Comparison of ENCODE assay signal across 8 cellular contexts in the genomic region with DNA sequence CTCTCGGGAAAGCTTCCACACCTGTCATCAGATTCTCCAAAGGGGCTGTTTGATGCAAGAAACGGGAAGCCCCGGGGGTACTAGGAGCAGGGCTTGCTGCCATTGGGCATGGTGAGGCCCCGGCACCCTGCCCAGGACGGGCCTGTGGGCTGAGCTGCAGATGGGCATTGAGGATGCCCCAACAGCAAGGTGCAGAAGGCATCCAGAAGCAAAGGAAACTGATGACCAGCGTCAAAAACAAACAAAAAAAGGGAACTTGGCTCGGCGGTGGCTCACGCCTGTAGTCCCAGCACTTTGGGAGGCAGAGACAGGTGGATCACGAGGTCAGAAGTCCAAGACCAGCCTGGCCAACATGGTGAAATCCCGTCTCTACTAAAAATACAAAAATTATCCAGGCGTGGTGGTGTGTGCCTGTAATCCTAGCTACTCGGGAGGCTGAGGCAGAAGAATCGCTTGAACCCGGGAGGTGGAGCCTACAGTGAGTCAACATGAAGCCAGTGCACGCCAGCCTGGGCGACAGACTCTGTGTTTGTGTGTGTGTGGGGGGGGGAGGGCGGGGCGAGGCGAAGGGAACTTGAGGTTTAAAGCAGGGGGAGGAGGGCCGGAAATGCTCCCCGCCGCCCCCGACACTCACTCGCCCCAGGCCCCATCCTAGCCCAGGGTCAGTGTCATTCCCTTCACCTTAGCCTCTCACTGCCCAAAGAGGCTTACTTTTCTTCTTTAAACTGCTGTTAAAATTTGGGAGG. TPM values are rescaled to one million over a fixed set of nuclear protein-coding genes. Genes with fewer than 3 reads are reported as not detected.
DNase-seq lines count a peak whose midpoint lies in the region; ATAC-seq and TF ChIP-seq lines count a peak whose summit lies in the region.

No MANE protein-coding gene starts in this region.

- H3K36me3 Mint-ChIP-seq in MCF 10A (ENCODE audit: insufficient read depth, unreplicated experiment) = peaks cover 37% of the 10 kb centered on the region
- H3K36me3 Mint-ChIP-seq in activated T-cell treated with anti-CD3 and anti-CD28 coated beads, Interleukin-2, amount 50 U/mL, for 4 hours (ENCODE audit: insufficient read depth) = peaks cover 12% of the 10 kb centered on the region

- H3K4me1 ChIP-seq in breast epithelium (peaks cover 0 to 8% of the 10 kb centered on the region in 2 donors), left ventricle myocardium inferior (peaks cover 41% of the 10 kb centered on the region)

- DNase-seq in breast epithelium (ENCODE audit: low spot score in 2 of 2) (no peak), MCF 10A (ENCODE audit: unreplicated experiment) (no peak), left ventricle myocardium inferior (peak; percentile 35), NCI-H748 (lab: John Stamatoyannopoulos, UW; ENCODE audit: unreplicated experiment) (no peak)
- peak; percentile 71 for DNase-seq in activated T-cell treated with anti-CD3 and anti-CD28 coated beads, Interleukin-2, amount 50 U/mL, for 4 hours
- DNase-seq in stimulated activated CD4-positive, alpha-beta T cell treated with anti-CD3 and anti-CD28 coated beads, Interleukin-1b, Interleukin-23, amount 100 ng/mL, for 4 hours (ENCODE audit: low read depth in 2 of 2) = peak; percentile 51 to 63

- H3K9me3 ChIP-seq in breast epithelium (no peaks in the 10 kb centered on the region), left ventricle myocardium inferior (replicated peaks) (no peaks in the 10 kb centered on the region)

- H3K27ac Mint-ChIP-seq in MCF 10A (ENCODE audit: low read depth, unreplicated experiment) = no peak overlapping the region

- peak; percentile 9 to 11 for ATAC-seq in activated T-cell treated with anti-CD3 and anti-CD28 coated beads, Interleukin-2, amount 50 U/mL, for 4 hours
- no peak for ATAC-seq in HG02870 (IDR thresholded peaks at IDR 0.05; ENCODE audit: unreplicated experiment)
- no peak for ATAC-seq in HG03097 (IDR thresholded peaks at IDR 0.05; ENCODE audit: low FRiP score, unreplicated experiment)

- H3K4me3 Mint-ChIP-seq in MCF 10A (ENCODE audit: unreplicated experiment) = no peak overlapping the region
- H3K4me3 Mint-ChIP-seq in activated T-cell treated with anti-CD3 and anti-CD28 coated beads, Interleukin-2, amount 50 U/mL, for 4 hours = peak overlapping the region; percentile 87

- no TSS peak for BruUV-seq in MCF 10A (replicated peaks; lab: Mats Ljungman, UMichigan)

- H3K27me3 ChIP-seq in breast epithelium = no peaks in the 10 kb centered on the region
- H3K27me3 ChIP-seq in left ventricle myocardium inferior (ENCODE audit: low read depth) = no peaks in the 10 kb centered on the region

- H3K9me3 Mint-ChIP-seq in MCF 10A (ENCODE audit: unreplicated experiment) = no peaks in the 10 kb centered on the region
- no peaks in the 10 kb centered on the region for H3K9me3 Mint-ChIP-seq in activated T-cell treated with anti-CD3 and anti-CD28 coated beads, Interleukin-2, amount 50 U/mL, for 4 hours

- CTCF ChIA-PET in MCF 10A (lab: Yijun Ruan, JAX) = no interaction called here

- intact Hi-C loops in breast epithelium (cut with DNase I; ENCODE audit: low total_unique reads) = loop anchor here (1.0 to 5.0 kb wide), 2 partner anchors 72 to 319 kb away; a partner anchor contains a TSS
- intact Hi-C loops in MCF 10A (cut with micrococcal nuclease) = no loop called here
- intact Hi-C loops in left ventricle myocardium inferior (cut with micrococcal nuclease) = no loop called here

- H3K27ac ChIP-seq in breast epithelium (peak overlapping the region; percentile 0 to 52), left ventricle myocardium inferior (replicated peaks) (peak overlapping the region; percentile 82)

- no peak for TF ChIP-seq POLR2A in breast epithelium (IDR thresholded peaks at IDR 0.05)

- H3K27me3 Mint-ChIP-seq in MCF 10A (ENCODE audit: insufficient read depth, unreplicated experiment) = no peaks in the 10 kb centered on the region
- H3K27me3 Mint-ChIP-seq in activated T-cell treated with anti-CD3 and anti-CD28 coated beads, Interleukin-2, amount 50 U/mL, for 4 hours (ENCODE audit: low read depth) = no peaks in the 10 kb centered on the region

- POLR2A ChIA-PET in MCF 10A (lab: Yijun Ruan, JAX) = interaction anchor here (1.0 kb wide), 1 partner anchor 9 kb away, joined by 4 read pairs; no protein-coding TSS in a partner anchor

- no peaks in the 10 kb centered on the region for H3K4me1 Mint-ChIP-seq in MCF 10A (ENCODE audit: insufficient read depth, unreplicated experiment)
- peaks cover 71% of the 10 kb centered on the region for H3K4me1 Mint-ChIP-seq in activated T-cell treated with anti-CD3 and anti-CD28 coated beads, Interleukin-2, amount 50 U/mL, for 4 hours (ENCODE audit: low read depth)

- TF ChIP-seq CTCF in breast epithelium (IDR thresholded peaks at IDR 0.05) (no peak), MCF 10A (IDR thresholded peaks at IDR 0.05; ENCODE audit: unreplicated experiment) (no peak), left ventricle myocardium inferior (IDR thresholded peaks at IDR 0.05; ENCODE audit: borderline replicate concordance) (no peak)

- H3K36me3 ChIP-seq in breast epithelium = no peaks in the 10 kb centered on the region
- peaks cover 33% of the 10 kb centered on the region for H3K36me3 ChIP-seq in left ventricle myocardium inferior

- peak overlapping the region; percentile 54 to 69 (median 68) for H3K4me3 ChIP-seq in breast epithelium
- H3K4me3 ChIP-seq in left ventricle myocardium inferior = peak overlapping the region; percentile 74

RNA-seq across cellular contexts. Expression of a gene that starts 1.7 kb away (rescaled TPM):
- 10 to 100 TPM in 1 of 3 donors, 1 to 10 TPM in 2; 6.1 to 10.5 (median 7.2) TPM for total RNA-seq in breast epithelium
- 0.56 and 0.93 TPM in 2 replicates for total RNA-seq in MCF 10A (2022)
- 100 to 1,000 TPM; 119 to 169 (median 146) TPM for total RNA-seq in activated T-cell treated with anti-CD3 and anti-CD28 coated beads, Interleukin-2, amount 50 U/mL, for 4 hours
- 2.7 TPM for total RNA-seq in left ventricle myocardium inferior

RNA-seq across cellular contexts. Expression of a gene that starts 39.9 kb away (rescaled TPM):
- 10 to 100 TPM; 25.9 to 33.8 (median 26.2) TPM for total RNA-seq in breast epithelium
- total RNA-seq in MCF 10A (2022) = 36.5 and 36.6 TPM in 2 replicates
- total RNA-seq in activated T-cell treated with anti-CD3 and anti-CD28 coated beads, Interleukin-2, amount 50 U/mL, for 4 hours = 10 to 100 TPM; 35.8 to 37.7 (median 35.9) TPM
- 14.6 TPM for total RNA-seq in left ventricle myocardium inferior

Comparison
In these comparisons a context has a peak if more than half of its experiments do, and no peak if none do; other contexts are left out.
1. DNase-seq: peak in activated T-cell treated with anti-CD3 and anti-CD28 coated beads, Interleukin-2, amount 50 U/mL, for 4 hours (single experiment), left ventricle myocardium inferior (single experiment) and stimulated activated CD4-positive, alpha-beta T cell treated with anti-CD3 and anti-CD28 coated beads, Interleukin-1b, Interleukin-23, amount 100 ng/mL, for 4 hours (2 of 2); none in breast epithelium (0 of 2), MCF 10A (single experiment) and NCI-H748 (single experiment).
2. ATAC-seq: peak in activated T-cell treated with anti-CD3 and anti-CD28 coated beads, Interleukin-2, amount 50 U/mL, for 4 hours (2 of 2); none in HG02870 (single experiment) and HG03097 (single experiment).
3. RNA of a gene that starts 1.7 kb away (total RNA-seq): 119 to 169 TPM in activated T-cell treated with anti-CD3 and anti-CD28 coated beads, Interleukin-2, amount 50 U/mL, for 4 hours; 6.1 to 10.5 TPM in breast epithelium, 2.7 TPM in left ventricle myocardium inferior (single experiment) and 0.56 to 0.93 TPM in MCF 10A; every median in the first group is over 10 times any median in the second.